Comparison of ENCODE assay signal across 1 cellular context in the genomic region with DNA sequence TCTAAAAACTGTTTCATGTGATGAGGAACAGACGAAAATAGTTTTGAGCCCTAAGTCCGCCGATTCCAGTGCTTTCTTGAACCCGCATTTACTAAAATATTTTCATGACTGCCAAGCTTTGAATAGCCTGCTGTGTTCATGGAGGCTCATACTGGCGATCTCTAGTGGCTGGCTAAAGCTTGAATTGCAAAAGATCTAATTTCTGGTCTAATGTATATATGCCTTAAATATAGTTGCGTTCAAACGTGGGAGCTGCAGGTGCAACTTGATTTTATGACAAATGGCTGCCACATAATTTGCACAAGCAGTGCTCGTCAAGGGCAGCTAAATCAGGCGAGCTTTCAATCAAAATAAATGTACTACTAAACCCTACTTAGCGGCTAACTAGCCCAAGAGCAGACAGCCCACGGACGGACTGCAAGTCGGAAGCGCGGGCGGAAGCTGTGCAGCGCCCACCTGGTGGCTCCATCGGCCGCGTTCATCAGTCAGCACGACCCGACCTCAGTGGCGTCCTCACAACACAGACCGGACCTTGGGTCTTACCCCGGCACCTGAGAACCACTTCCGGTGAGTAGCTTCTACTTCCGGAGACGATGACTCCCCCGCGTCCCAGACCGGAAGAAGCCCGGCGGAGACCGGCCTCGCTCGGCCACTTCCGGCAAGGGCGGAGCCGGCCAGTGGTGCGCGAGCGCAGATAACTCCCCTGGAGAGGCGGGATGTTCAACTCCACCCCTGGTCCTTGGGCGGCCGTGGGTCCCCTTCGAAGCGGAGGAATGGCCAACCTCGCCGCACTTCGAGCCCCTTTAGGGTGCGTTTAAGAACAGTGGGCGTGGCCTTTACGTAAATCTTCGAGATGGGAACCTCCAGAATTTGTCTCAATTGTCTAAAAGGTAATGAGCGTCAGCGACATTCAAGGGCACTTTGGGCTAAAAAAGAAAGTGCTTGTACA.
A peak's percentile ranks its signal among the peaks of the same experiment; 100 is the strongest.
TF ChIP-seq lines count a peak whose summit lies in the region.

No MANE protein-coding gene starts in this region.

TF ChIP-seq in GM12878, 131 proteins besides CTCF, POLR2A, EP300 and RAD21 (continued from another document and continues in another):
- TF ChIP-seq, protein P1, sequence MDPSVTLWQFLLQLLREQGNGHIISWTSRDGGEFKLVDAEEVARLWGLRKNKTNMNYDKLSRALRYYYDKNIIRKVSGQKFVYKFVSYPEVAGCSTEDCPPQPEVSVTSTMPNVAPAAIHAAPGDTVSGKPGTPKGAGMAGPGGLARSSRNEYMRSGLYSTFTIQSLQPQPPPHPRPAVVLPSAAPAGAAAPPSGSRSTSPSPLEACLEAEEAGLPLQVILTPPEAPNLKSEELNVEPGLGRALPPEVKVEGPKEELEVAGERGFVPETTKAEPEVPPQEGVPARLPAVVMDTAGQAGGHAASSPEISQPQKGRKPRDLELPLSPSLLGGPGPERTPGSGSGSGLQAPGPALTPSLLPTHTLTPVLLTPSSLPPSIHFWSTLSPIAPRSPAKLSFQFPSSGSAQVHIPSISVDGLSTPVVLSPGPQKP (IDR thresholded peaks at IDR 0.05; ENCODE audit: low read depth, low read length): peak; percentile 95
- no peak for TF ChIP-seq EED (IDR thresholded peaks at IDR 0.05; ENCODE audit: low read depth)
- TF ChIP-seq IKZF2 (IDR thresholded peaks at IDR 0.05): no peak
- no peak for TF ChIP-seq ZNF24 (IDR thresholded peaks at IDR 0.05)
- TF ChIP-seq IRF4 (IDR thresholded peaks at IDR 0.05; ENCODE audit: low read depth, low read length): peak; percentile 34; the same call in 1 of the 2 replicates
- TF ChIP-seq YBX1 (IDR thresholded peaks at IDR 0.05): no peak
- TF ChIP-seq CHD1 (IDR thresholded peaks at IDR 0.05; ENCODE audit: low read depth, low read length): no peak
- peak; percentile 97 for TF ChIP-seq POLR2AphosphoS2 (IDR thresholded peaks at IDR 0.05; ENCODE audit: low read depth, low read length)
- TF ChIP-seq ZNF217 (IDR thresholded peaks at IDR 0.05): no peak
- no peak for TF ChIP-seq SREBF1 (IDR thresholded peaks at IDR 0.05; ENCODE audit: low read length)
- peak; percentile 97 for TF ChIP-seq POLR2AphosphoS5 (IDR thresholded peaks at IDR 0.05; ENCODE audit: low read length)
- TF ChIP-seq MYB (IDR thresholded peaks at IDR 0.05; ENCODE audit: borderline replicate concordance, low read depth, low read length): no peak
- TF ChIP-seq JUND (IDR thresholded peaks at IDR 0.05; ENCODE audit: low read depth, low read length): no peak
- TF ChIP-seq ETV6 (conservative IDR thresholded peaks at IDR 0.05 in 1 of 2, IDR thresholded peaks at IDR 0.05 in 1 of 2; ENCODE audit: borderline replicate concordance in 1 of 2, low read depth in 1 of 2): peak in 1 of 2 experiments; percentile 91; a peak in 1 of 4 replicates
- TF ChIP-seq, protein P2, sequence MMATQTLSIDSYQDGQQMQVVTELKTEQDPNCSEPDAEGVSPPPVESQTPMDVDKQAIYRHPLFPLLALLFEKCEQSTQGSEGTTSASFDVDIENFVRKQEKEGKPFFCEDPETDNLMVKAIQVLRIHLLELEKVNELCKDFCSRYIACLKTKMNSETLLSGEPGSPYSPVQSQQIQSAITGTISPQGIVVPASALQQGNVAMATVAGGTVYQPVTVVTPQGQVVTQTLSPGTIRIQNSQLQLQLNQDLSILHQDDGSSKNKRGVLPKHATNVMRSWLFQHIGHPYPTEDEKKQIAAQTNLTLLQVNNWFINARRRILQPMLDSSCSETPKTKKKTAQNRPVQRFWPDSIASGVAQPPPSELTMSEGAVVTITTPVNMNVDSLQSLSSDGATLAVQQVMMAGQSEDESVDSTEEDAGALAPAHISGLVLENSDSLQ (IDR thresholded peaks at IDR 0.05): peak; percentile 81
- TF ChIP-seq PAX8 (IDR thresholded peaks at IDR 0.05): peak; percentile 67; the same call in 1 of the 2 replicates
- TF ChIP-seq, protein P3, sequence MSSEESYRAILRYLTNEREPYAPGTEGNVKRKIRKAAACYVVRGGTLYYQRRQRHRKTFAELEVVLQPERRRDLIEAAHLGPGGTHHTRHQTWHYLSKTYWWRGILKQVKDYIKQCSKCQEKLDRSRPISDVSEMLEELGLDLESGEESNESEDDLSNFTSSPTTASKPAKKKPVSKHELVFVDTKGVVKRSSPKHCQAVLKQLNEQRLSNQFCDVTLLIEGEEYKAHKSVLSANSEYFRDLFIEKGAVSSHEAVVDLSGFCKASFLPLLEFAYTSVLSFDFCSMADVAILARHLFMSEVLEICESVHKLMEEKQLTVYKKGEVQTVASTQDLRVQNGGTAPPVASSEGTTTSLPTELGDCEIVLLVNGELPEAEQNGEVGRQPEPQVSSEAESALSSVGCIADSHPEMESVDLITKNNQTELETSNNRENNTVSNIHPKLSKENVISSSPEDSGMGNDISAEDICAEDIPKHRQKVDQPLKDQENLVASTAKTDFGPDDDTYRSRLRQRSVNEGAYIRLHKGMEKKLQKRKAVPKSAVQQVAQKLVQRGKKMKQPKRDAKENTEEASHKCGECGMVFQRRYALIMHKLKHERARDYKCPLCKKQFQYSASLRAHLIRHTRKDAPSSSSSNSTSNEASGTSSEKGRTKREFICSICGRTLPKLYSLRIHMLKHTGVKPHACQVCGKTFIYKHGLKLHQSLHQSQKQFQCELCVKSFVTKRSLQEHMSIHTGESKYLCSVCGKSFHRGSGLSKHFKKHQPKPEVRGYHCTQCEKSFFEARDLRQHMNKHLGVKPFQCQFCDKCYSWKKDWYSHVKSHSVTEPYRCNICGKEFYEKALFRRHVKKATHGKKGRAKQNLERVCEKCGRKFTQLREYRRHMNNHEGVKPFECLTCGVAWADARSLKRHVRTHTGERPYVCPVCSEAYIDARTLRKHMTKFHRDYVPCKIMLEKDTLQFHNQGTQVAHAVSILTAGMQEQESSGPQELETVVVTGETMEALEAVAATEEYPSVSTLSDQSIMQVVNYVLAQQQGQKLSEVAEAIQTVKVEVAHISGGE (CRISPR knock-in tag; IDR thresholded peaks at IDR 0.05): peak; percentile 72
- TF ChIP-seq RCOR1 (conservative IDR thresholded peaks at IDR 0.05; ENCODE audit: low read depth, low read length): 0 out of 2 replicates have a peak, but pooled peaks have one; percentile 78
- TF ChIP-seq TARDBP (IDR thresholded peaks at IDR 0.05; ENCODE audit: borderline replicate concordance): no peak; the same call in 1 of the 2 replicates
- TF ChIP-seq SMAD1 (IDR thresholded peaks at IDR 0.05; ENCODE audit: low read depth, partially characterized antibody): no peak
- peak; percentile 73 for TF ChIP-seq HCFC1 (IDR thresholded peaks at IDR 0.05; ENCODE audit: low read length)
- TF ChIP-seq GABPA (IDR thresholded peaks at IDR 0.05; ENCODE audit: low read depth): peak; percentile 99
- TF ChIP-seq, protein P4, sequence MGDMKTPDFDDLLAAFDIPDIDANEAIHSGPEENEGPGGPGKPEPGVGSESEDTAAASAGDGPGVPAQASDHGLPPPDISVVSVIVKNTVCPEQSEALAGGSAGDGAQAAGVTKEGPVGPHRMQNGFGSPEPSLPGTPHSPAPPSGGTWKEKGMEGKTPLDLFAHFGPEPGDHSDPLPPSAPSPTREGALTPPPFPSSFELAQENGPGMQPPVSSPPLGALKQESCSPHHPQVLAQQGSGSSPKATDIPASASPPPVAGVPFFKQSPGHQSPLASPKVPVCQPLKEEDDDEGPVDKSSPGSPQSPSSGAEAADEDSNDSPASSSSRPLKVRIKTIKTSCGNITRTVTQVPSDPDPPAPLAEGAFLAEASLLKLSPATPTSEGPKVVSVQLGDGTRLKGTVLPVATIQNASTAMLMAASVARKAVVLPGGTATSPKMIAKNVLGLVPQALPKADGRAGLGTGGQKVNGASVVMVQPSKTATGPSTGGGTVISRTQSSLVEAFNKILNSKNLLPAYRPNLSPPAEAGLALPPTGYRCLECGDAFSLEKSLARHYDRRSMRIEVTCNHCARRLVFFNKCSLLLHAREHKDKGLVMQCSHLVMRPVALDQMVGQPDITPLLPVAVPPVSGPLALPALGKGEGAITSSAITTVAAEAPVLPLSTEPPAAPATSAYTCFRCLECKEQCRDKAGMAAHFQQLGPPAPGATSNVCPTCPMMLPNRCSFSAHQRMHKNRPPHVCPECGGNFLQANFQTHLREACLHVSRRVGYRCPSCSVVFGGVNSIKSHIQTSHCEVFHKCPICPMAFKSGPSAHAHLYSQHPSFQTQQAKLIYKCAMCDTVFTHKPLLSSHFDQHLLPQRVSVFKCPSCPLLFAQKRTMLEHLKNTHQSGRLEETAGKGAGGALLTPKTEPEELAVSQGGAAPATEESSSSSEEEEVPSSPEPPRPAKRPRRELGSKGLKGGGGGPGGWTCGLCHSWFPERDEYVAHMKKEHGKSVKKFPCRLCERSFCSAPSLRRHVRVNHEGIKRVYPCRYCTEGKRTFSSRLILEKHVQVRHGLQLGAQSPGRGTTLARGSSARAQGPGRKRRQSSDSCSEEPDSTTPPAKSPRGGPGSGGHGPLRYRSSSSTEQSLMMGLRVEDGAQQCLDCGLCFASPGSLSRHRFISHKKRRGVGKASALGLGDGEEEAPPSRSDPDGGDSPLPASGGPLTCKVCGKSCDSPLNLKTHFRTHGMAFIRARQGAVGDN (IDR thresholded peaks at IDR 0.05): peak; percentile 91
- TF ChIP-seq EGR1 (IDR thresholded peaks at IDR 0.05; ENCODE audit: borderline replicate concordance in 1 of 2, low read depth in 2 of 2, low read length in 2 of 2): peak; percentile 56 to 91
- no peak for TF ChIP-seq ZNF384 (IDR thresholded peaks at IDR 0.05; ENCODE audit: borderline replicate concordance, low read depth, low read length)
- TF ChIP-seq ZNF207 (IDR thresholded peaks at IDR 0.05; ENCODE audit: borderline replicate concordance): peak; percentile 91
- TF ChIP-seq, protein P5, sequence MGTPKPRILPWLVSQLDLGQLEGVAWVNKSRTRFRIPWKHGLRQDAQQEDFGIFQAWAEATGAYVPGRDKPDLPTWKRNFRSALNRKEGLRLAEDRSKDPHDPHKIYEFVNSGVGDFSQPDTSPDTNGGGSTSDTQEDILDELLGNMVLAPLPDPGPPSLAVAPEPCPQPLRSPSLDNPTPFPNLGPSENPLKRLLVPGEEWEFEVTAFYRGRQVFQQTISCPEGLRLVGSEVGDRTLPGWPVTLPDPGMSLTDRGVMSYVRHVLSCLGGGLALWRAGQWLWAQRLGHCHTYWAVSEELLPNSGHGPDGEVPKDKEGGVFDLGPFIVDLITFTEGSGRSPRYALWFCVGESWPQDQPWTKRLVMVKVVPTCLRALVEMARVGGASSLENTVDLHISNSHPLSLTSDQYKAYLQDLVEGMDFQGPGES (IDR thresholded peaks at IDR 0.05): no peak
- no peak for TF ChIP-seq ESRRA (IDR thresholded peaks at IDR 0.05; ENCODE audit: low read length)
- TF ChIP-seq, protein P6, sequence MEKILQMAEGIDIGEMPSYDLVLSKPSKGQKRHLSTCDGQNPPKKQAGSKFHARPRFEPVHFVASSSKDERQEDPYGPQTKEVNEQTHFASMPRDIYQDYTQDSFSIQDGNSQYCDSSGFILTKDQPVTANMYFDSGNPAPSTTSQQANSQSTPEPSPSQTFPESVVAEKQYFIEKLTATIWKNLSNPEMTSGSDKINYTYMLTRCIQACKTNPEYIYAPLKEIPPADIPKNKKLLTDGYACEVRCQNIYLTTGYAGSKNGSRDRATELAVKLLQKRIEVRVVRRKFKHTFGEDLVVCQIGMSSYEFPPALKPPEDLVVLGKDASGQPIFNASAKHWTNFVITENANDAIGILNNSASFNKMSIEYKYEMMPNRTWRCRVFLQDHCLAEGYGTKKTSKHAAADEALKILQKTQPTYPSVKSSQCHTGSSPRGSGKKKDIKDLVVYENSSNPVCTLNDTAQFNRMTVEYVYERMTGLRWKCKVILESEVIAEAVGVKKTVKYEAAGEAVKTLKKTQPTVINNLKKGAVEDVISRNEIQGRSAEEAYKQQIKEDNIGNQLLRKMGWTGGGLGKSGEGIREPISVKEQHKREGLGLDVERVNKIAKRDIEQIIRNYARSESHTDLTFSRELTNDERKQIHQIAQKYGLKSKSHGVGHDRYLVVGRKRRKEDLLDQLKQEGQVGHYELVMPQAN (conservative IDR thresholded peaks at IDR 0.05): peak; percentile 96
- TF ChIP-seq, protein P7, sequence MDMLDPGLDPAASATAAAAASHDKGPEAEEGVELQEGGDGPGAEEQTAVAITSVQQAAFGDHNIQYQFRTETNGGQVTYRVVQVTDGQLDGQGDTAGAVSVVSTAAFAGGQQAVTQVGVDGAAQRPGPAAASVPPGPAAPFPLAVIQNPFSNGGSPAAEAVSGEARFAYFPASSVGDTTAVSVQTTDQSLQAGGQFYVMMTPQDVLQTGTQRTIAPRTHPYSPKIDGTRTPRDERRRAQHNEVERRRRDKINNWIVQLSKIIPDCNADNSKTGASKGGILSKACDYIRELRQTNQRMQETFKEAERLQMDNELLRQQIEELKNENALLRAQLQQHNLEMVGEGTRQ (IDR thresholded peaks at IDR 0.05; ENCODE audit: borderline replicate concordance, low read depth, low read length): no peak
- TF ChIP-seq CBFB (IDR thresholded peaks at IDR 0.05; ENCODE audit: low read depth): peak; percentile 93
- TF ChIP-seq, protein P8, sequence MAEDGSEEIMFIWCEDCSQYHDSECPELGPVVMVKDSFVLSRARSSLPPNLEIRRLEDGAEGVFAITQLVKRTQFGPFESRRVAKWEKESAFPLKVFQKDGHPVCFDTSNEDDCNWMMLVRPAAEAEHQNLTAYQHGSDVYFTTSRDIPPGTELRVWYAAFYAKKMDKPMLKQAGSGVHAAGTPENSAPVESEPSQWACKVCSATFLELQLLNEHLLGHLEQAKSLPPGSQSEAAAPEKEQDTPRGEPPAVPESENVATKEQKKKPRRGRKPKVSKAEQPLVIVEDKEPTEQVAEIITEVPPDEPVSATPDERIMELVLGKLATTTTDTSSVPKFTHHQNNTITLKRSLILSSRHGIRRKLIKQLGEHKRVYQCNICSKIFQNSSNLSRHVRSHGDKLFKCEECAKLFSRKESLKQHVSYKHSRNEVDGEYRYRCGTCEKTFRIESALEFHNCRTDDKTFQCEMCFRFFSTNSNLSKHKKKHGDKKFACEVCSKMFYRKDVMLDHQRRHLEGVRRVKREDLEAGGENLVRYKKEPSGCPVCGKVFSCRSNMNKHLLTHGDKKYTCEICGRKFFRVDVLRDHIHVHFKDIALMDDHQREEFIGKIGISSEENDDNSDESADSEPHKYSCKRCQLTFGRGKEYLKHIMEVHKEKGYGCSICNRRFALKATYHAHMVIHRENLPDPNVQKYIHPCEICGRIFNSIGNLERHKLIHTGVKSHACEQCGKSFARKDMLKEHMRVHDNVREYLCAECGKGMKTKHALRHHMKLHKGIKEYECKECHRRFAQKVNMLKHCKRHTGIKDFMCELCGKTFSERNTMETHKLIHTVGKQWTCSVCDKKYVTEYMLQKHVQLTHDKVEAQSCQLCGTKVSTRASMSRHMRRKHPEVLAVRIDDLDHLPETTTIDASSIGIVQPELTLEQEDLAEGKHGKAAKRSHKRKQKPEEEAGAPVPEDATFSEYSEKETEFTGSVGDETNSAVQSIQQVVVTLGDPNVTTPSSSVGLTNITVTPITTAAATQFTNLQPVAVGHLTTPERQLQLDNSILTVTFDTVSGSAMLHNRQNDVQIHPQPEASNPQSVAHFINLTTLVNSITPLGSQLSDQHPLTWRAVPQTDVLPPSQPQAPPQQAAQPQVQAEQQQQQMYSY (CRISPR knock-in tag; IDR thresholded peaks at IDR 0.05): no peak
- TF ChIP-seq MXI1 (IDR thresholded peaks at IDR 0.05; ENCODE audit: low read depth, low read length): peak; percentile 98
- TF ChIP-seq ZZZ3 (IDR thresholded peaks at IDR 0.05; ENCODE audit: control insufficient read depth, insufficient read length, low read depth): no peak
- TF ChIP-seq NRF1 (conservative IDR thresholded peaks at IDR 0.05; ENCODE audit: low read depth, low read length): peak; percentile 64
- peak; percentile 77 for TF ChIP-seq CHD2 (IDR thresholded peaks at IDR 0.05; ENCODE audit: borderline replicate concordance, low read depth, low read length)
